1 cellular context compared by ENCODE assay signal in the genomic region with DNA sequence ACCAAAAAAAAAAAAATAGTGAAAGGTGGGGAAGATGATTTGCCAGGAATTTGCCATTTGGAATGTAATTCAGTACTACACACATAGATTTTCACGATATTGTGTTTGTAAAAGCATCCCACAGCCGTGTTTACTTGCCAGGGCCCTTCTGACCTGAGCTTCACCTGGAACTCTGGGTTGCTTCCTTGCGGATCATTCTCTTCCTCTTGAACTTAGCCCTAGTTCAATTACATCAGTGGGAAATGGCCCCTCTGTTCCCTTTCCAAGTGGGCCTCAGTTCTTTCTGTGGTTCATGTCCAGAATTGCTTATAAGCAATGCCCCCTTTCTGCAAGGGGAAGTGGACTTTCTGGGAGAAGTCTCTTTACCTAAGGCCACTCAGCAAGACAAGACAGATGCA.
TF ChIP-seq lines count a peak whose summit lies in the region.

No MANE protein-coding gene starts in this region.

TF ChIP-seq in HepG2, 621 proteins besides CTCF, POLR2A, EP300 and RAD21 (continued from another document):
- TF ChIP-seq PPARG (CRISPR knock-in tag; conservative IDR thresholded peaks at IDR 0.05) (peak; percentile 83; the same call in 1 of the 2 replicates), RARA (CRISPR knock-in tag; IDR thresholded peaks at IDR 0.05) (peak; percentile 82), ERF (CRISPR knock-in tag; IDR thresholded peaks at IDR 0.05) (no peak), TAF1 (CRISPR knock-in tag; IDR thresholded peaks at IDR 0.05) (no peak)
- TF ChIP-seq, protein P1, sequence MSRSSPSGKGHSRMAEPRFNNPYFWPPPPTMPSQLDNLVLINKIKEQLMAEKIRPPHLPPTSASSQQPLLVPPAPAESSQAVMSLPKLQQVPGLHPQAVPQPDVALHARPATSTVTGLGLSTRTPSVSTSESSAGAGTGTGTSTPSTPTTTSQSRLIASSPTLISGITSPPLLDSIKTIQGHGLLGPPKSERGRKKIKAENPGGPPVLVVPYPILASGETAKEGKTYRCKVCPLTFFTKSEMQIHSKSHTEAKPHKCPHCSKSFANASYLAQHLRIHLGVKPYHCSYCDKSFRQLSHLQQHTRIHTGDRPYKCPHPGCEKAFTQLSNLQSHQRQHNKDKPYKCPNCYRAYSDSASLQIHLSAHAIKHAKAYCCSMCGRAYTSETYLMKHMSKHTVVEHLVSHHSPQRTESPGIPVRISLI (CRISPR knock-in tag; IDR thresholded peaks at IDR 0.05; ENCODE audit: borderline replicate concordance), result no peak
TF ChIP-seq in HepG2: peak in this region for 4.
